In the genomic region with DNA sequence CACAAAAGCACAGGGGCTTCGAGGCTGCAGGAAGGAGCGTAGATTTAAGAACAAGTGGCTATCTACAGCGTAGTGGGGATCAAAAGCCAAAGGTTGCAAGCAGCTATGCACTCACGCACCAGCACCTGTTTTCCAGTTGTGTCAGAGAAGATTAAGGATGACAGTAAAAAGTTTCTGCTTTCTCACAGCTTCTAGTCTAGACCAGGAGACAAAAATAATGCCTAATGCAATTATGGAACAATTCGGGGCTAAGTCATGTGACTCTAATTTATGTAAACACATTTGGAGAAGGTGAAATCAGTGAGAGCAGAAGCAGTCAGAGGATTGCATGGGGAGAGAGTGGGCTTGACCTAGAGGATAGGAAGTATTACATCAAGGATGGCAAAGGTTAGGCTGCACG, we compare ENCODE assay signal across 1 cellular context.
TF ChIP-seq lines count a peak whose summit lies in the region.

No MANE protein-coding gene starts in this region.

TF ChIP-seq in GM23338, 12 proteins besides CTCF, POLR2A, EP300 and RAD21:
- TF ChIP-seq ZNF114 (CRISPR knock-in tag; IDR thresholded peaks at IDR 0.05), result no peak
- TF ChIP-seq, protein P1, sequence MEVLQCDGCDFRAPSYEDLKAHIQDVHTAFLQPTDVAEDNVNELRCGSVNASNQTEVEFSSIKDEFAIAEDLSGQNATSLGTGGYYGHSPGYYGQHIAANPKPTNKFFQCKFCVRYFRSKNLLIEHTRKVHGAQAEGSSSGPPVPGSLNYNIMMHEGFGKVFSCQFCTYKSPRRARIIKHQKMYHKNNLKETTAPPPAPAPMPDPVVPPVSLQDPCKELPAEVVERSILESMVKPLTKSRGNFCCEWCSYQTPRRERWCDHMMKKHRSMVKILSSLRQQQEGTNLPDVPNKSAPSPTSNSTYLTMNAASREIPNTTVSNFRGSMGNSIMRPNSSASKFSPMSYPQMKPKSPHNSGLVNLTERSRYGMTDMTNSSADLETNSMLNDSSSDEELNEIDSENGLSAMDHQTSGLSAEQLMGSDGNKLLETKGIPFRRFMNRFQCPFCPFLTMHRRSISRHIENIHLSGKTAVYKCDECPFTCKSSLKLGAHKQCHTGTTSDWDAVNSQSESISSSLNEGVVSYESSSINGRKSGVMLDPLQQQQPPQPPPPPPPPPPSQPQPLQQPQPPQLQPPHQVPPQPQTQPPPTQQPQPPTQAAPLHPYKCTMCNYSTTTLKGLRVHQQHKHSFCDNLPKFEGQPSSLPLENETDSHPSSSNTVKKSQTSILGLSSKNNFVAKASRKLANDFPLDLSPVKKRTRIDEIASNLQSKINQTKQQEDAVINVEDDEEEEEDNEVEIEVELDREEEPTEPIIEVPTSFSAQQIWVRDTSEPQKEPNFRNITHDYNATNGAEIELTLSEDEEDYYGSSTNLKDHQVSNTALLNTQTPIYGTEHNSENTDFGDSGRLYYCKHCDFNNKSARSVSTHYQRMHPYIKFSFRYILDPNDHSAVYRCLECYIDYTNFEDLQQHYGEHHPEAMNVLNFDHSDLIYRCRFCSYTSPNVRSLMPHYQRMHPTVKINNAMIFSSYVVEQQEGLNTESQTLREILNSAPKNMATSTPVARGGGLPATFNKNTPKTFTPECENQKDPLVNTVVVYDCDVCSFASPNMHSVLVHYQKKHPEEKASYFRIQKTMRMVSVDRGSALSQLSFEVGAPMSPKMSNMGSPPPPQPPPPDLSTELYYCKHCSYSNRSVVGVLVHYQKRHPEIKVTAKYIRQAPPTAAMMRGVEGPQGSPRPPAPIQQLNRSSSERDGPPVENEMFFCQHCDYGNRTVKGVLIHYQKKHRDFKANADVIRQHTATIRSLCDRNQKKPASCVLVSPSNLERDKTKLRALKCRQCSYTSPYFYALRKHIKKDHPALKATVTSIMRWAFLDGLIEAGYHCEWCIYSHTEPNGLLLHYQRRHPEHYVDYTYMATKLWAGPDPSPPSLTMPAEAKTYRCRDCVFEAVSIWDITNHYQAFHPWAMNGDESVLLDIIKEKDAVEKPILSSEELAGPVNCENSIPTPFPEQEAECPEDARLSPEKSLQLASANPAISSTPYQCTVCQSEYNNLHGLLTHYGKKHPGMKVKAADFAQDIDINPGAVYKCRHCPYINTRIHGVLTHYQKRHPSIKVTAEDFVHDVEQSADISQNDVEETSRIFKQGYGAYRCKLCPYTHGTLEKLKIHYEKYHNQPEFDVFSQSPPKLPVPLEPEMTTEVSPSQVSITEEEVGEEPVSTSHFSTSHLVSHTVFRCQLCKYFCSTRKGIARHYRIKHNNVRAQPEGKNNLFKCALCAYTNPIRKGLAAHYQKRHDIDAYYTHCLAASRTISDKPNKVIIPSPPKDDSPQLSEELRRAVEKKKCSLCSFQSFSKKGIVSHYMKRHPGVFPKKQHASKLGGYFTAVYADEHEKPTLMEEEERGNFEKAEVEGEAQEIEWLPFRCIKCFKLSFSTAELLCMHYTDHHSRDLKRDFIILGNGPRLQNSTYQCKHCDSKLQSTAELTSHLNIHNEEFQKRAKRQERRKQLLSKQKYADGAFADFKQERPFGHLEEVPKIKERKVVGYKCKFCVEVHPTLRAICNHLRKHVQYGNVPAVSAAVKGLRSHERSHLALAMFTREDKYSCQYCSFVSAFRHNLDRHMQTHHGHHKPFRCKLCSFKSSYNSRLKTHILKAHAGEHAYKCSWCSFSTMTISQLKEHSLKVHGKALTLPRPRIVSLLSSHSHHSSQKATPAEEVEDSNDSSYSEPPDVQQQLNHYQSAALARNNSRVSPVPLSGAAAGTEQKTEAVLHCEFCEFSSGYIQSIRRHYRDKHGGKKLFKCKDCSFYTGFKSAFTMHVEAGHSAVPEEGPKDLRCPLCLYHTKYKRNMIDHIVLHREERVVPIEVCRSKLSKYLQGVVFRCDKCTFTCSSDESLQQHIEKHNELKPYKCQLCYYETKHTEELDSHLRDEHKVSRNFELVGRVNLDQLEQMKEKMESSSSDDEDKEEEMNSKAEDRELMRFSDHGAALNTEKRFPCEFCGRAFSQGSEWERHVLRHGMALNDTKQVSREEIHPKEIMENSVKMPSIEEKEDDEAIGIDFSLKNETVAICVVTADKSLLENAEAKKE (CRISPR knock-in tag; IDR thresholded peaks at IDR 0.05), result no peak
- no peak for TF ChIP-seq STAT1 (IDR thresholded peaks at IDR 0.05; ENCODE audit: unreplicated experiment)
- TF ChIP-seq EZH2phosphoT487 (IDR thresholded peaks at IDR 0.05; ENCODE audit: unreplicated experiment), result no peak
- no peak for TF ChIP-seq POLR2AphosphoS5 (IDR thresholded peaks at IDR 0.05; ENCODE audit: low read depth)
- TF ChIP-seq, protein P2, sequence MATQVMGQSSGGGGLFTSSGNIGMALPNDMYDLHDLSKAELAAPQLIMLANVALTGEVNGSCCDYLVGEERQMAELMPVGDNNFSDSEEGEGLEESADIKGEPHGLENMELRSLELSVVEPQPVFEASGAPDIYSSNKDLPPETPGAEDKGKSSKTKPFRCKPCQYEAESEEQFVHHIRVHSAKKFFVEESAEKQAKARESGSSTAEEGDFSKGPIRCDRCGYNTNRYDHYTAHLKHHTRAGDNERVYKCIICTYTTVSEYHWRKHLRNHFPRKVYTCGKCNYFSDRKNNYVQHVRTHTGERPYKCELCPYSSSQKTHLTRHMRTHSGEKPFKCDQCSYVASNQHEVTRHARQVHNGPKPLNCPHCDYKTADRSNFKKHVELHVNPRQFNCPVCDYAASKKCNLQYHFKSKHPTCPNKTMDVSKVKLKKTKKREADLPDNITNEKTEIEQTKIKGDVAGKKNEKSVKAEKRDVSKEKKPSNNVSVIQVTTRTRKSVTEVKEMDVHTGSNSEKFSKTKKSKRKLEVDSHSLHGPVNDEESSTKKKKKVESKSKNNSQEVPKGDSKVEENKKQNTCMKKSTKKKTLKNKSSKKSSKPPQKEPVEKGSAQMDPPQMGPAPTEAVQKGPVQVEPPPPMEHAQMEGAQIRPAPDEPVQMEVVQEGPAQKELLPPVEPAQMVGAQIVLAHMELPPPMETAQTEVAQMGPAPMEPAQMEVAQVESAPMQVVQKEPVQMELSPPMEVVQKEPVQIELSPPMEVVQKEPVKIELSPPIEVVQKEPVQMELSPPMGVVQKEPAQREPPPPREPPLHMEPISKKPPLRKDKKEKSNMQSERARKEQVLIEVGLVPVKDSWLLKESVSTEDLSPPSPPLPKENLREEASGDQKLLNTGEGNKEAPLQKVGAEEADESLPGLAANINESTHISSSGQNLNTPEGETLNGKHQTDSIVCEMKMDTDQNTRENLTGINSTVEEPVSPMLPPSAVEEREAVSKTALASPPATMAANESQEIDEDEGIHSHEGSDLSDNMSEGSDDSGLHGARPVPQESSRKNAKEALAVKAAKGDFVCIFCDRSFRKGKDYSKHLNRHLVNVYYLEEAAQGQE (IDR thresholded peaks at IDR 0.05; ENCODE audit: unreplicated experiment), result no peak
- no peak for TF ChIP-seq JUNB (IDR thresholded peaks at IDR 0.05; ENCODE audit: unreplicated experiment)
- TF ChIP-seq CREB1 (CRISPR knock-in tag; IDR thresholded peaks at IDR 0.05; ENCODE audit: low read depth), result no peak
- TF ChIP-seq NANOG (IDR thresholded peaks at IDR 0.05; ENCODE audit: borderline replicate concordance), result no peak
- TF ChIP-seq, protein P3, sequence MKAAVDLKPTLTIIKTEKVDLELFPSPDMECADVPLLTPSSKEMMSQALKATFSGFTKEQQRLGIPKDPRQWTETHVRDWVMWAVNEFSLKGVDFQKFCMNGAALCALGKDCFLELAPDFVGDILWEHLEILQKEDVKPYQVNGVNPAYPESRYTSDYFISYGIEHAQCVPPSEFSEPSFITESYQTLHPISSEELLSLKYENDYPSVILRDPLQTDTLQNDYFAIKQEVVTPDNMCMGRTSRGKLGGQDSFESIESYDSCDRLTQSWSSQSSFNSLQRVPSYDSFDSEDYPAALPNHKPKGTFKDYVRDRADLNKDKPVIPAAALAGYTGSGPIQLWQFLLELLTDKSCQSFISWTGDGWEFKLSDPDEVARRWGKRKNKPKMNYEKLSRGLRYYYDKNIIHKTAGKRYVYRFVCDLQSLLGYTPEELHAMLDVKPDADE (IDR thresholded peaks at IDR 0.05), result no peak
- TF ChIP-seq EZH2 (IDR thresholded peaks at IDR 0.05; ENCODE audit: low read depth, unreplicated experiment), result no peak
- TF ChIP-seq ZNF331 (CRISPR knock-in tag; IDR thresholded peaks at IDR 0.05; ENCODE audit: low read depth), result no peak
